21 cellular contexts compared by ENCODE assay signal in the genomic region with DNA sequence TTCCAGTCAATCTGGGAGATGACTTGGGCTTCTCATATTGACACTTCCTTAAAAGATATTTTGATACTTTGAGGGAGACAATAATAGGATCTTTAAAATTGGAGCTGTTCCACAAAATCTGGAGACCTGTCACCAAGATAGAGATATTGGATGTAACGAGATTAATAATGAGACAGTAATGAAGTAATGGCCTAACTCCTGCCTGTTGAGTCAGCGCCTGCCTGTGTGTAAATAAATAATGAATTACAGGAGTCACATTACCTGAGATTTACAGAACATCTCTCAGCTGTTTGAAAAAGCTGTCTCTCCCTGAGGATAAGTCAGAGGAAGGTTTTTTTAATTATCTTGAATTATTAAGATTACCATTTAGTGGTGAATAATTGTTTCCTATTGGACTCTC. TPM values are rescaled to one million over a fixed set of nuclear protein-coding genes. Genes with fewer than 3 reads are reported as not detected.
"Had no signal": no experiment of that assay in that cellular context is flagged by ENCODE, and none has a peak within 500 bp of the region (broad histone marks: within the 10 kb centered on the region; RNA-seq: fewer than 3 reads in every experiment).

No MANE protein-coding gene starts in this region.

- H3K36me3 ChIP-seq: cardiac muscle cell, heart right ventricle, left lung, neural progenitor cell, right atrium auricular region, upper lobe of left lung had no signal

- H3K4me3 ChIP-seq: cardiac muscle cell, heart right ventricle, left lung, neural progenitor cell, right atrium auricular region, upper lobe of left lung had no signal

- H3K9ac ChIP-seq: neural progenitor cell had no signal

- H3K27ac ChIP-seq: cardiac muscle cell, heart right ventricle, left lung, neural progenitor cell, right atrium auricular region, upper lobe of left lung, VCaP had no signal

- H3K27me3 ChIP-seq: cardiac muscle cell, heart right ventricle, left lung, neural progenitor cell, right atrium auricular region, upper lobe of left lung had no signal

- H3K4me2 ChIP-seq: neural progenitor cell had no signal

- H3K27me3 Mint-ChIP-seq: activated CD4-positive, alpha-beta memory T cell treated with anti-CD3 and anti-CD28 coated beads, Interleukin-2, amount 10 ng/mL, durations not matched to agents 7 days and 5 days; activated CD4-positive, alpha-beta T cell treated with anti-CD3 and anti-CD28 coated beads, Interleukin-2, amount 10 ng/mL, durations not matched to agents 24 days and 14 days; activated naive CD8-positive, alpha-beta T cell treated with anti-CD3 and anti-CD28 coated beads, Interleukin-2, amount 10 ng/mL, durations not matched to agents 7 days and 5 days had no signal

- ATAC-seq: activated CD4-positive, CD25-positive, alpha-beta regulatory T cell treated with anti-CD3 and anti-CD28 coated beads, Interleukin-2, amount 50 U/mL, for 24 hours; activated T-cell treated with anti-CD3 and anti-CD28 coated beads, Interleukin-2, amount 50 U/mL, for 72 hours; heart right ventricle; left lung; naive thymus-derived CD8-positive, alpha-beta T cell had no signal

- H3K9me3 ChIP-seq: upper lobe of left lung had no signal

- H3K27ac Mint-ChIP-seq: activated CD4-positive, alpha-beta memory T cell treated with anti-CD3 and anti-CD28 coated beads, Interleukin-2, amount 10 ng/mL, durations not matched to agents 7 days and 5 days; activated CD4-positive, alpha-beta T cell treated with anti-CD3 and anti-CD28 coated beads, Interleukin-2, amount 10 ng/mL, durations not matched to agents 24 days and 14 days; activated naive CD4-positive, alpha-beta T cell treated with anti-CD3 and anti-CD28 coated beads for 36 hours; activated naive CD8-positive, alpha-beta T cell treated with anti-CD3 and anti-CD28 coated beads, Interleukin-2, amount 10 ng/mL, durations not matched to agents 7 days and 5 days; activated T-cell treated with anti-CD3 and anti-CD28 coated beads, Interleukin-2, amount 50 U/mL, for 72 hours; mesothelial cell of epicardium; naive thymus-derived CD8-positive, alpha-beta T cell; neural progenitor cell had no signal

- H3K4me1 ChIP-seq: left lung, neural progenitor cell, right atrium auricular region had no signal

- H2AFZ ChIP-seq: neural progenitor cell had no signal

- H3K36me3 Mint-ChIP-seq: activated naive CD8-positive, alpha-beta T cell treated with anti-CD3 and anti-CD28 coated beads, Interleukin-2, amount 10 ng/mL, durations not matched to agents 7 days and 5 days; mesothelial cell of epicardium; neural progenitor cell had no signal

- H3K9me3 Mint-ChIP-seq: activated CD4-positive, alpha-beta memory T cell treated with anti-CD3 and anti-CD28 coated beads, Interleukin-2, amount 10 ng/mL, durations not matched to agents 7 days and 5 days; activated CD4-positive, alpha-beta T cell treated with anti-CD3 and anti-CD28 coated beads, Interleukin-2, amount 10 ng/mL, durations not matched to agents 24 days and 14 days; mesothelial cell of epicardium had no signal

- H3K4me3 Mint-ChIP-seq: activated CD4-positive, alpha-beta memory T cell treated with anti-CD3 and anti-CD28 coated beads, Interleukin-2, amount 10 ng/mL, durations not matched to agents 7 days and 5 days; activated CD4-positive, alpha-beta T cell treated with anti-CD3 and anti-CD28 coated beads, Interleukin-2, amount 10 ng/mL, durations not matched to agents 24 days and 14 days; activated naive CD4-positive, alpha-beta T cell treated with anti-CD3 and anti-CD28 coated beads for 36 hours; activated naive CD8-positive, alpha-beta T cell treated with anti-CD3 and anti-CD28 coated beads, Interleukin-2, amount 10 ng/mL, durations not matched to agents 7 days and 5 days; activated T-cell treated with anti-CD3 and anti-CD28 coated beads, Interleukin-2, amount 50 U/mL, for 72 hours; mesothelial cell of epicardium; naive thymus-derived CD8-positive, alpha-beta T cell; neural progenitor cell had no signal

- DNase-seq: activated CD4-positive, alpha-beta memory T cell treated with anti-CD3 and anti-CD28 coated beads, Interleukin-2, amount 10 ng/mL, durations not matched to agents 7 days and 5 days; activated CD4-positive, alpha-beta T cell treated with anti-CD3 and anti-CD28 coated beads, Interleukin-2, amount 10 ng/mL, durations not matched to agents 24 days and 14 days; activated effector memory CD4-positive, alpha-beta T cell treated with Interleukin-2 at 50 U/mL for 16 hours; activated naive CD4-positive, alpha-beta T cell treated with anti-CD3 and anti-CD28 coated beads for 36 hours; activated naive CD8-positive, alpha-beta T cell treated with anti-CD3 and anti-CD28 coated beads, Interleukin-2, amount 10 ng/mL, durations not matched to agents 7 days and 5 days; activated T-cell treated with anti-CD3 and anti-CD28 coated beads, Interleukin-2, amount 50 U/mL, for 72 hours; amygdala; cortex of kidney; heart right ventricle; kidney; left lung; naive thymus-derived CD8-positive, alpha-beta T cell; stimulated activated CD4-positive, alpha-beta T cell treated with anti-CD3 and anti-CD28 coated beads, Interleukin-4, amount 100 ng/mL, for 24 hours; stimulated activated naive CD4-positive, alpha-beta T cell treated with Interleukin-2 at 50 U/mL for 16 hours; upper lobe of left lung had no signal

- H3K4me1 Mint-ChIP-seq: activated CD4-positive, alpha-beta memory T cell treated with anti-CD3 and anti-CD28 coated beads, Interleukin-2, amount 10 ng/mL, durations not matched to agents 7 days and 5 days; activated CD4-positive, alpha-beta T cell treated with anti-CD3 and anti-CD28 coated beads, Interleukin-2, amount 10 ng/mL, durations not matched to agents 24 days and 14 days; activated naive CD8-positive, alpha-beta T cell treated with anti-CD3 and anti-CD28 coated beads, Interleukin-2, amount 10 ng/mL, durations not matched to agents 7 days and 5 days; naive thymus-derived CD8-positive, alpha-beta T cell had no signal

RNA-seq across cellular contexts. Expression of a gene that starts 43.8 kb away (rescaled TPM):
- total RNA-seq: activated CD4-positive, alpha-beta memory T cell treated with anti-CD3 and anti-CD28 coated beads, Interleukin-2, amount 10 ng/mL, durations not matched to agents 7 days and 5 days; activated naive CD4-positive, alpha-beta T cell treated with anti-CD3 and anti-CD28 coated beads for 36 hours had no signal
- polyA plus RNA-seq: naive thymus-derived CD8-positive, alpha-beta T cell had no signal
